In the genomic region with DNA sequence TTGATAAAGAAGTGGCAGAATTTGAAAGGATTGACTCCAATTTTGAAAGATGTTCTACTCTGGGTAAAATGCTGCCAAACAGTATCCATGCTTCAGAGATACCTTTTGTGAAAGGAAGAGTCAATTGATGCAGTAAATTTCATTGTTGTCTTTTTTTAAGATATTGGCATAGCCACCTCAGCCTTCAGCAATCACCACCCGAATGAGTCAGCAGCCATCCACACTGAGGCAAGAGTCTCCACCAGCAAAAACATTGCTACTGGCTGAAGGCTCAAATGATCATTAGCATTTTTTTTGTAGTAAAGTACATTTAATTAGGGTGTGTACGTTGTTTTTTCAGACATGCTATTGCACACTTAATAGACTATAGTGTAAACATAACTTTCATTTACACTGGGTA, we compare ENCODE assay signal across 18 cellular contexts. TPM values are rescaled to one million over a fixed set of nuclear protein-coding genes. Genes with fewer than 3 reads are reported as not detected.
A peak's percentile ranks its signal among the peaks of the same experiment; 100 is the strongest.
DNase-seq lines count a peak whose midpoint lies in the region; ATAC-seq and TF ChIP-seq lines count a peak whose summit lies in the region.
"Had no signal": no experiment of that assay in that cellular context is flagged by ENCODE, and none has a peak within 500 bp of the region (broad histone marks: within the 10 kb centered on the region; RNA-seq: fewer than 3 reads in every experiment).

No MANE protein-coding gene starts in this region.

- no peak overlapping the region for H3K4me3 ChIP-seq in skeletal muscle cell (ENCODE audit: low read depth, low read length)
- no peak overlapping the region for H3K4me3 ChIP-seq in CD8-positive, alpha-beta T cell (ENCODE audit: low read depth, low read length)
- H3K4me3 ChIP-seq: lower lobe of right lung, sigmoid colon had no signal

- no peaks in the 10 kb centered on the region for H3K27me3 Mint-ChIP-seq in CD8-positive, alpha-beta T cell (ENCODE audit: low read depth)
- H3K27me3 Mint-ChIP-seq: activated T-helper 17 cell treated with anti-CD3 and anti-CD28 coated beads, Interleukin-2, amount 50 U/mL, for 72 hours had no signal

- H3K36me3 ChIP-seq in CD8-positive, alpha-beta T cell (ENCODE audit: insufficient read depth, low read length), result no peaks in the 10 kb centered on the region

- CTCF ChIA-PET in CD8-positive, alpha-beta T cell (lab: Charles Lee), result no interaction called here

- no peaks in the 10 kb centered on the region for H3K4me1 ChIP-seq in CD8-positive, alpha-beta T cell (ENCODE audit: insufficient read depth, low read length)
- H3K4me1 ChIP-seq: lower lobe of right lung had no signal

- no peak overlapping the region for H3K27ac Mint-ChIP-seq in CD8-positive, alpha-beta T cell
- H3K27ac Mint-ChIP-seq: activated T-helper 17 cell treated with anti-CD3 and anti-CD28 coated beads, Interleukin-2, amount 50 U/mL, for 72 hours had no signal

- no peak for TF ChIP-seq POLR2A in erythroblast (IDR thresholded peaks at IDR 0.05; ENCODE audit: low read length)

- POLR2A ChIA-PET in CD8-positive, alpha-beta T cell (lab: Charles Lee), result no interaction called here

- ATAC-seq in CD8-positive, alpha-beta T cell, result no peak
- ATAC-seq: activated T-helper 17 cell treated with anti-CD3 and anti-CD28 coated beads, Interleukin-2, amount 50 U/mL, for 72 hours; lower lobe of right lung; Right ventricle myocardium inferior had no signal

- peaks cover 27% of the 10 kb centered on the region for H3K36me3 Mint-ChIP-seq in CD8-positive, alpha-beta T cell

- no peaks in the 10 kb centered on the region for H3K9me3 Mint-ChIP-seq in CD8-positive, alpha-beta T cell
- H3K9me3 Mint-ChIP-seq: activated T-helper 17 cell treated with anti-CD3 and anti-CD28 coated beads, Interleukin-2, amount 50 U/mL, for 72 hours had no signal

- H3K9me3 ChIP-seq in CD8-positive, alpha-beta T cell (ENCODE audit: low read length), result no peaks in the 10 kb centered on the region
- H3K9me3 ChIP-seq: lower lobe of right lung had no signal

- H3K4me1 Mint-ChIP-seq in CD8-positive, alpha-beta T cell (ENCODE audit: low read depth), result no peaks in the 10 kb centered on the region
- H3K4me1 Mint-ChIP-seq: activated T-helper 17 cell treated with anti-CD3 and anti-CD28 coated beads, Interleukin-2, amount 50 U/mL, for 72 hours had no signal

- TF ChIP-seq CTCF in CD8-positive, alpha-beta T cell (IDR thresholded peaks at IDR 0.05), result no peak

- DNase-seq in H4 (ENCODE audit: low spot score) (peak; percentile 9), RKO (ENCODE audit: low spot score) (peak; percentile 21), erythroblast (lab: John Stamatoyannopoulos, UW) (peak; percentile 59 to 80), skeletal muscle cell (ENCODE audit: low read depth) (peak; percentile 18), OCI-M1 (lab: John Stamatoyannopoulos, UW) (no peak)
- no peak for DNase-seq in CD8-positive, alpha-beta T cell
- no peak for DNase-seq in activated CD8-positive, alpha-beta memory T cell treated with anti-CD3 and anti-CD28 coated beads, Interleukin-2, amount 50 U/mL, for 4 hours
- DNase-seq: activated CD4-positive, alpha-beta T cell treated with anti-CD3 and anti-CD28 coated beads, Interleukin-2, amount 50 U/mL, for 4 hours; hypothalamus; KBM-7; lower lobe of right lung; NCI-H187; NCI-H526 treated with DMSO at 0.1 percent for 48 hours; sigmoid colon; T1000 had no signal

- H3K27ac ChIP-seq in CD8-positive, alpha-beta T cell (ENCODE audit: low read depth, low read length), result no peak overlapping the region
- H3K27ac ChIP-seq: lower lobe of right lung, sigmoid colon had no signal

- H3K4me3 Mint-ChIP-seq in CD8-positive, alpha-beta T cell, result no peak overlapping the region
- H3K4me3 Mint-ChIP-seq: activated T-helper 17 cell treated with anti-CD3 and anti-CD28 coated beads, Interleukin-2, amount 50 U/mL, for 72 hours; neural crest cell had no signal

- no peaks in the 10 kb centered on the region for H3K27me3 ChIP-seq in CD8-positive, alpha-beta T cell (ENCODE audit: insufficient read depth, low read length)
- H3K27me3 ChIP-seq: sigmoid colon had no signal

- intact Hi-C loops in CD8-positive, alpha-beta T cell (cut with DNase I, micrococcal nuclease), result no loop called here

RNA-seq across cellular contexts. Expression of gene CYP26C1, which starts 31.7 kb away (rescaled TPM):
- not detected in 2 replicates for total RNA-seq in H4 (2014; rRNA removed; shearing (Covaris generic))
- total RNA-seq in CD8-positive, alpha-beta T cell, result under 1 TPM in 1 of 2 experiments, not detected in 1; 0.08 TPM
- total RNA-seq: activated T-helper 17 cell treated with anti-CD3 and anti-CD28 coated beads, Interleukin-2, amount 50 U/mL, for 72 hours had no signal

RNA-seq across cellular contexts. Expression of gene CYP26A1, which starts 44.8 kb away (rescaled TPM):
- total RNA-seq in H4 (2014; rRNA removed; shearing (Covaris generic)), result not detected in 2 replicates
- not detected for total RNA-seq in CD8-positive, alpha-beta T cell
- total RNA-seq: lower lobe of right lung, Right ventricle myocardium inferior, sigmoid colon had no signal

Comparison
In these comparisons a context has a peak if more than half of its experiments do, and no peak if none do; other contexts are left out.
1. DNase-seq: peak in H4 (single experiment), RKO (single experiment), erythroblast (2 of 2) and skeletal muscle cell (single experiment); none in OCI-M1 (single experiment), CD8-positive, alpha-beta T cell (0 of 7) and activated CD8-positive, alpha-beta memory T cell treated with anti-CD3 and anti-CD28 coated beads, Interleukin-2, amount 50 U/mL, for 4 hours (single experiment).